In the genomic region with DNA sequence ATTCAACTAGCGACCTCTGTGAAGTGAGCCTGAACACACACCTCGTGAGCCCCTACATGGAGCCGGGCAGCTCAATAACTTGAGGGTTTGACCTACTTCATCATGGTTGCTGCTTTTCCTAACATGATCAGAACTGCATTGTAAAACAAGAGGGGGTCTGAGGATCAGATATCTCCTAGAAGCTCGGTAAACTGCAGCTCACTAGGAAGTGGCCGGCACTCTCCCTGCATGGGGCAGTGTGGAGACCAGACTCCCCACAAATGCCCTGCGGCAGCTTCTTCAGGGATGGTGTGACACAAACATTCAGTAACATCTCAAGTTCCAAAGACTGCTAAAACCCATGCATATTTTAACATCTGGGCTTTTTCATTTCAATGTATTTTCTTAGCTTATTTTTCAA, we compare ENCODE assay signal across 1 cellular context.
TF ChIP-seq lines count a peak whose summit lies in the region.

No MANE protein-coding gene starts in this region.

TF ChIP-seq in GM23338, 12 proteins besides CTCF, POLR2A, EP300 and RAD21 (continued from another document):
- TF ChIP-seq ETS1 (IDR thresholded peaks at IDR 0.05) = no peak
- TF ChIP-seq NANOG (IDR thresholded peaks at IDR 0.05; ENCODE audit: borderline replicate concordance) = no peak
- no peak for TF ChIP-seq EZH2phosphoT487 (IDR thresholded peaks at IDR 0.05; ENCODE audit: unreplicated experiment)
- TF ChIP-seq ZNF114 (CRISPR knock-in tag; IDR thresholded peaks at IDR 0.05) = no peak
- TF ChIP-seq STAT1 (IDR thresholded peaks at IDR 0.05; ENCODE audit: unreplicated experiment) = no peak
- TF ChIP-seq ZNF462 (CRISPR knock-in tag; IDR thresholded peaks at IDR 0.05) = no peak
- no peak for TF ChIP-seq REST (IDR thresholded peaks at IDR 0.05; ENCODE audit: unreplicated experiment)
- TF ChIP-seq EZH2 (IDR thresholded peaks at IDR 0.05; ENCODE audit: low read depth, unreplicated experiment) = no peak
- no peak for TF ChIP-seq JUNB (IDR thresholded peaks at IDR 0.05; ENCODE audit: unreplicated experiment)
TF ChIP-seq in GM23338: peak in this region for 0.
